10 cellular contexts compared by ENCODE assay signal in the genomic region with DNA sequence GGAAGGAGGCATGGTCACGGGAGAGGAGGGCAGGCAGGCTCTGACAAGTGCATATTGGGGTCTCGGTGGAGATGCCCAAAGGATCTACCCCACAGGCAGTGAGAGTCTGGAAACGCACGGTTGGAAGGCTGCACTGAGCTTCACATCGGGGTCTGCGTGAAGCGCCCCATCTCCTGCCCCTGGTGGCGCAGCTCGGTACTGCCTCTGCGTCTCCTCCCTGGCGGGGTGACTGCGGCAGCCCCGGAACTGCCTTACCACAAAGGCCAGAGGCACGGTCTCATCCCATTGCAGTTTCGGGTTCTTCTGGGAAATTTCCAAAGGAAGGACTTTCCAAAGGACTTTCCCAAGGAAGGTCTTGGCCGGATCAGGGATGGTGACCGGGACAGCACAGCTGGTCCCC.
DNase-seq lines count a peak whose midpoint lies in the region; ATAC-seq and TF ChIP-seq lines count a peak whose summit lies in the region.
"Had no signal": no experiment of that assay in that cellular context is flagged by ENCODE, and none has a peak within 500 bp of the region (broad histone marks: within the 10 kb centered on the region; RNA-seq: fewer than 3 reads in every experiment).

No MANE protein-coding gene starts in this region.

- no peak overlapping the region for H3K4me3 Mint-ChIP-seq in activated T-cell treated with anti-CD3 and anti-CD28 coated beads, Interleukin-2, amount 50 U/mL, for 4 hours
- no peak overlapping the region for H3K4me3 Mint-ChIP-seq in memory B cell
- H3K4me3 Mint-ChIP-seq: T-helper 1 cell treated with Interleukin-12 subunit alpha and Interleukin-12 subunit beta and Interleukin-4 antibody, amounts not matched to agents 30 μg/mL and 1 μg/mL, for 36 hours had no signal

- H3K36me3 ChIP-seq in heart right ventricle (no peaks in the 10 kb centered on the region), upper lobe of right lung (no peaks in the 10 kb centered on the region)

- peak; percentile 10 to 42 for DNase-seq in heart right ventricle
- DNase-seq in Right ventricle myocardium inferior (ENCODE audit: missing footprints) = no peak
- DNase-seq in activated T-cell treated with anti-CD3 and anti-CD28 coated beads, Interleukin-2, amount 50 U/mL, for 4 hours = peak; percentile 12
- DNase-seq in memory B cell (ENCODE audit: low spot score in 2 of 2) = peak; percentile 18 to 31
- no peak for DNase-seq in upper lobe of right lung
- DNase-seq in SK-N-DZ (ENCODE audit: low spot score) = no peak

- H3K9me3 ChIP-seq in heart right ventricle = no peaks in the 10 kb centered on the region
- no peaks in the 10 kb centered on the region for H3K9me3 ChIP-seq in upper lobe of right lung
- H3K9me3 ChIP-seq: Caco-2 had no signal

- H3K27ac Mint-ChIP-seq in memory B cell = no peak overlapping the region
- H3K27ac Mint-ChIP-seq: T-helper 1 cell treated with Interleukin-12 subunit alpha and Interleukin-12 subunit beta and Interleukin-4 antibody, amounts not matched to agents 30 μg/mL and 1 μg/mL, for 36 hours had no signal

- intact Hi-C loops in heart right ventricle (cut with DNase I) = no loop called here
- intact Hi-C loops in Right ventricle myocardium inferior (cut with DNase I) = no loop called here
- intact Hi-C loops in upper lobe of right lung (cut with DNase I) = no loop called here

- H3K27me3 ChIP-seq in heart right ventricle (peaks cover 0 to 56% (median 29%) of the 10 kb centered on the region in 7 donors), upper lobe of right lung (peaks cover 22% of the 10 kb centered on the region)

- TF ChIP-seq CTCF in heart right ventricle (IDR thresholded peaks at IDR 0.05) (peak; percentile 35 to 71 (median 61)), upper lobe of right lung (IDR thresholded peaks at IDR 0.05) (peak; percentile 60)

- no peaks in the 10 kb centered on the region for H3K4me1 Mint-ChIP-seq in activated T-cell treated with anti-CD3 and anti-CD28 coated beads, Interleukin-2, amount 50 U/mL, for 4 hours (ENCODE audit: low read depth)
- no peaks in the 10 kb centered on the region for H3K4me1 Mint-ChIP-seq in memory B cell

- H3K4me1 ChIP-seq in heart right ventricle = peaks cover 0 to 22% (median 6%) of the 10 kb centered on the region in 9 donors
- H3K4me1 ChIP-seq in upper lobe of right lung = no peaks in the 10 kb centered on the region
- H3K4me1 ChIP-seq: Caco-2 had no signal

- H3K4me3 ChIP-seq in heart right ventricle = no peak overlapping the region
- no peak overlapping the region for H3K4me3 ChIP-seq in upper lobe of right lung

- H3K27ac ChIP-seq in heart right ventricle (no peak overlapping the region), upper lobe of right lung (no peak overlapping the region)

- ATAC-seq in heart right ventricle = no peak
- ATAC-seq in Right ventricle myocardium inferior = no peak
- ATAC-seq in activated T-cell treated with anti-CD3 and anti-CD28 coated beads, Interleukin-2, amount 50 U/mL, for 4 hours = peak in 1 of 2 donors; percentile 46
- ATAC-seq in memory B cell (ENCODE audit: low read depth) = no peak
- ATAC-seq in upper lobe of right lung = peak; percentile 51
- ATAC-seq in HG03378 (IDR thresholded peaks at IDR 0.05; ENCODE audit: unreplicated experiment) = no peak
- no peak for ATAC-seq in GM18867 (IDR thresholded peaks at IDR 0.05; ENCODE audit: unreplicated experiment)

- peaks cover 51% of the 10 kb centered on the region for H3K27me3 Mint-ChIP-seq in activated T-cell treated with anti-CD3 and anti-CD28 coated beads, Interleukin-2, amount 50 U/mL, for 4 hours (ENCODE audit: low read depth)
- peaks cover 22% of the 10 kb centered on the region for H3K27me3 Mint-ChIP-seq in memory B cell

- H3K9me3 Mint-ChIP-seq in activated T-cell treated with anti-CD3 and anti-CD28 coated beads, Interleukin-2, amount 50 U/mL, for 4 hours = no peaks in the 10 kb centered on the region
- H3K9me3 Mint-ChIP-seq in memory B cell = no peaks in the 10 kb centered on the region
- H3K9me3 Mint-ChIP-seq: T-helper 1 cell treated with Interleukin-12 subunit alpha and Interleukin-12 subunit beta and Interleukin-4 antibody, amounts not matched to agents 30 μg/mL and 1 μg/mL, for 36 hours had no signal

- 12 to 13% methylated on average over 17 of the region's 17 CpGs for WGBS in heart right ventricle, 2 donors

- no peaks in the 10 kb centered on the region for H3K36me3 Mint-ChIP-seq in activated T-cell treated with anti-CD3 and anti-CD28 coated beads, Interleukin-2, amount 50 U/mL, for 4 hours (ENCODE audit: insufficient read depth)
- no peaks in the 10 kb centered on the region for H3K36me3 Mint-ChIP-seq in memory B cell

Comparison
In these comparisons a context has a peak if more than half of its experiments do, and no peak if none do; other contexts are left out.
1. DNase-seq: peak in heart right ventricle (2 of 2), activated T-cell treated with anti-CD3 and anti-CD28 coated beads, Interleukin-2, amount 50 U/mL, for 4 hours (single experiment) and memory B cell (2 of 2); none in Right ventricle myocardium inferior (single experiment), upper lobe of right lung (single experiment) and SK-N-DZ (single experiment).